In genomic region chr15:94229591-94230365, GRCh38 we compare ENCODE assay signal across 8 cellular contexts. TPM values are rescaled to one million over a fixed set of nuclear protein-coding genes. Genes with fewer than 3 reads are reported as not detected.
DNase-seq lines count a peak whose midpoint lies in the region; ATAC-seq and TF ChIP-seq lines count a peak whose summit lies in the region.

No MANE protein-coding gene starts in this region.

- H3K27me3 Mint-ChIP-seq in T-helper 1 cell treated with Interleukin-12 subunit alpha and Interleukin-12 subunit beta and Interleukin-4 antibody, amounts not matched to agents 30 μg/mL and 1 μg/mL, for 36 hours (ENCODE audit: low read depth), result no peaks in the 10 kb centered on the region

- H3K4me1 ChIP-seq in endocrine pancreas (ENCODE audit: control insufficient read depth, insufficient read depth, low read length), result peaks cover 9% of the 10 kb centered on the region
- peaks cover 28% of the 10 kb centered on the region for H3K4me1 ChIP-seq in suprapubic skin

- H3K4me3 ChIP-seq in endocrine pancreas (ENCODE audit: control insufficient read depth, insufficient read depth, low read length) (peak overlapping the region; percentile 94), suprapubic skin (no peak overlapping the region)

- H3K27ac ChIP-seq in suprapubic skin, result peak overlapping the region; percentile 82

- ATAC-seq in HG03103 (IDR thresholded peaks at IDR 0.05; ENCODE audit: low read depth, unreplicated experiment), result peak; percentile 59

- H3K4me1 Mint-ChIP-seq in T-helper 1 cell treated with Interleukin-12 subunit alpha and Interleukin-12 subunit beta and Interleukin-4 antibody, amounts not matched to agents 30 μg/mL and 1 μg/mL, for 36 hours (ENCODE audit: low read depth), result peaks cover 52% of the 10 kb centered on the region

- no peak for TF ChIP-seq EP300 in suprapubic skin (IDR thresholded peaks at IDR 0.05)

- DNase-seq in DMS53 (lab: John Stamatoyannopoulos, UW), result peak; percentile 19
- DNase-seq in DMS53 treated with DMSO at 0.1 percent for 48 hours (lab: John Stamatoyannopoulos, UW; ENCODE audit: unreplicated experiment), result no peak
- DNase-seq in suprapubic skin (ENCODE audit: low spot score in 2 of 2), result no peak
- no peak for DNase-seq in NCI-H524 (lab: John Stamatoyannopoulos, UW)
- no peak for DNase-seq in effector CD8-positive, alpha-beta T cell (lab: John Stamatoyannopoulos, UW)

- H3K27me3 ChIP-seq in endocrine pancreas (ENCODE audit: control insufficient read depth, insufficient read depth, low read length), result no peaks in the 10 kb centered on the region
- no peaks in the 10 kb centered on the region for H3K27me3 ChIP-seq in suprapubic skin

- H3K9ac ChIP-seq in endocrine pancreas (ENCODE audit: control insufficient read depth, insufficient read depth, low read length), result no peak overlapping the region

- H3K36me3 ChIP-seq in endocrine pancreas (ENCODE audit: control insufficient read depth, insufficient read depth, low read length) (no peaks in the 10 kb centered on the region), suprapubic skin (no peaks in the 10 kb centered on the region)

- TF ChIP-seq POLR2A in suprapubic skin (IDR thresholded peaks at IDR 0.05), result no peak

- WGBS in suprapubic skin, result 60% methylated on average over 10 of the region's 10 CpGs

- peaks cover 4% of the 10 kb centered on the region for H3K36me3 Mint-ChIP-seq in T-helper 1 cell treated with Interleukin-12 subunit alpha and Interleukin-12 subunit beta and Interleukin-4 antibody, amounts not matched to agents 30 μg/mL and 1 μg/mL, for 36 hours (ENCODE audit: low read depth)

- H3K9me3 ChIP-seq in endocrine pancreas (ENCODE audit: control insufficient read depth, low read length), result no peaks in the 10 kb centered on the region
- no peaks in the 10 kb centered on the region for H3K9me3 ChIP-seq in suprapubic skin

- no peak for TF ChIP-seq CTCF in suprapubic skin (IDR thresholded peaks at IDR 0.05)

- no peaks in the 10 kb centered on the region for H3K9me3 Mint-ChIP-seq in T-helper 1 cell treated with Interleukin-12 subunit alpha and Interleukin-12 subunit beta and Interleukin-4 antibody, amounts not matched to agents 30 μg/mL and 1 μg/mL, for 36 hours

- peak overlapping the region; percentile 91 for H3K27ac Mint-ChIP-seq in T-helper 1 cell treated with Interleukin-12 subunit alpha and Interleukin-12 subunit beta and Interleukin-4 antibody, amounts not matched to agents 30 μg/mL and 1 μg/mL, for 36 hours

- peak overlapping the region; percentile 87 for H3K4me3 Mint-ChIP-seq in T-helper 1 cell treated with Interleukin-12 subunit alpha and Interleukin-12 subunit beta and Interleukin-4 antibody, amounts not matched to agents 30 μg/mL and 1 μg/mL, for 36 hours

RNA-seq across cellular contexts. Expression of gene MCTP2, which starts 1.6 kb away (rescaled TPM):
- total RNA-seq in suprapubic skin, result 10 to 100 TPM; 17.2 to 41.8 (median 20.5) TPM
